10 cellular contexts compared by ENCODE assay signal in genomic region chr20:21767739-21768223, GRCh38.
A peak's percentile ranks its signal among the peaks of the same experiment; 100 is the strongest.
DNase-seq lines count a peak whose midpoint lies in the region; ATAC-seq and TF ChIP-seq lines count a peak whose summit lies in the region.
"Had no signal": no experiment of that assay in that cellular context is flagged by ENCODE, and none has a peak within 500 bp of the region (broad histone marks: within the 10 kb centered on the region; RNA-seq: fewer than 3 reads in every experiment).

No MANE protein-coding gene starts in this region.

- H3K27ac ChIP-seq in VCaP, result peak overlapping the region; percentile 25; the same call in 1 of the 2 replicates
- H3K27ac ChIP-seq: gastrocnemius medialis had no signal

- POLR2A ChIA-PET in HEK293T (lab: Yijun Ruan, JAX), result no interaction called here

- peak; percentile 82 for TF ChIP-seq CTCF in VCaP (conservative IDR thresholded peaks at IDR 0.05)

- CTCF ChIA-PET in HEK293T (lab: Yijun Ruan, JAX), result interaction anchor here (0.6 to 3.1 kb wide), 10 partner anchors 10 to 477 kb away, joined by 3 to 19 read pairs (median 3); partner anchors contain the start of gene PAX1

- peak; percentile 2 for DNase-seq in DMS114 treated with DMSO at 0.1 percent for 48 hours (lab: John Stamatoyannopoulos, UW; ENCODE audit: unreplicated experiment)
- peak; percentile 75 for DNase-seq in HEK293T (ENCODE audit: extremely low spot score)
- DNase-seq in left kidney (ENCODE audit: low read depth, low spot score), result peak; percentile 70
- DNase-seq in NCI-H2171 treated with DMSO at 0.1 percent for 48 hours (lab: John Stamatoyannopoulos, UW), result no peak
- DNase-seq: gastrocnemius medialis, SHP77 treated with DMSO at 0.1 percent for 48 hours had no signal

- ATAC-seq in GM19463 (IDR thresholded peaks at IDR 0.05; ENCODE audit: unreplicated experiment) (no peak), HG02642 (IDR thresholded peaks at IDR 0.05; ENCODE audit: poor library complexity, unreplicated experiment) (no peak), HG03025 (IDR thresholded peaks at IDR 0.05; ENCODE audit: low FRiP score, unreplicated experiment) (no peak)
- ATAC-seq: gastrocnemius medialis had no signal

TF ChIP-seq in HEK293T, 16 proteins besides CTCF, POLR2A, EP300 and RAD21:
- TF ChIP-seq PKNOX1 (IDR thresholded peaks at IDR 0.05) (no peak), SUZ12 (IDR thresholded peaks at IDR 0.05) (no peak), FOXM1 (IDR thresholded peaks at IDR 0.05; ENCODE audit: borderline replicate concordance) (no peak), BHLHE40 (IDR thresholded peaks at IDR 0.05; ENCODE audit: borderline replicate concordance) (no peak), NFRKB (IDR thresholded peaks at IDR 0.05) (no peak)
